In the genomic region with DNA sequence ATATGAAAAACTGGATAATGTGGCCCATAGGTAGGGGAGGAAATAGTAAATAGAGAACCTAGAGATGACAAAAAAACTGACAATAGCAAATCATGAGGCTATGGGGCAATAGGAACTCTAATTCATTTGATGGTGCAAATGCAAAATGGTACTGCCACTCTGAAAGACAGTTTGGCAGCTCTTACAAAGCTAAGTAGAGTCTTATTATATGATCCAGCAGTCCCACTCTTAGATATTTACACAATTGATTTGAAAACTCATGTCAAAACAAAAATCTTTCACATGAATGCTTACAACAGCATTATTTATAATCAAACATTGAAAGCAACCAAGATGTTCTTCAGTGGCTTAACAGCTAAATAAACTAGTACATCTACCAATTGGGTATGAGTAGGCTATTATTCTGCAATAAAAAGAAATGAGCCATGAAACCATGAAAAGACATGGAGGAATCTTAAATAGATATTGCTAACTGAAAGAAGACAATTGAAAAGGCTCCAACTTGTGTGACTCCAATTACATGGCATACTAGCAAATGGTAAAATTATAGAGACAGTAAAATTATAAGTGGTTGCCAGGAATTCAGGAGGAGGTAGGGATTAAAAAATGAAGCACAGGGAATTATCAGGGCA, we compare ENCODE assay signal across 15 cellular contexts.
"Had no signal": no experiment of that assay in that cellular context is flagged by ENCODE, and none has a peak within 500 bp of the region (broad histone marks: within the 10 kb centered on the region; RNA-seq: fewer than 3 reads in every experiment).

No MANE protein-coding gene starts in this region.

- H3K4me1 ChIP-seq: parathyroid adenoma, testis had no signal

- H3K27me3 ChIP-seq: testis had no signal

- DNase-seq: activated CD4-positive, alpha-beta memory T cell treated with anti-CD3 and anti-CD28 coated beads for 36 hours; activated effector memory CD4-positive, alpha-beta T cell treated with anti-CD3 and anti-CD28 coated beads, Interleukin-2, amount 50 U/mL, for 16 hours; activated naive CD8-positive, alpha-beta T cell treated with anti-CD3 and anti-CD28 coated beads, Interleukin-2, amount 10 ng/mL, durations not matched to agents 7 days and 5 days; activated T-cell treated with anti-CD3 and anti-CD28 coated beads, Interleukin-2, amount 50 U/mL, for 4 hours; anterior cingulate cortex; cerebellar nuclear complex; endodermal cell; erythroblast; kidney; mesendoderm; stimulated activated CD4-positive, alpha-beta T cell treated with anti-CD3 and anti-CD28 coated beads, Interleukin-4, amount 100 ng/mL, for 4 hours; stimulated activated naive CD8-positive, alpha-beta T cell treated with anti-CD3 and anti-CD28 coated beads, Interleukin-15, amount 100 ng/mL, for 72 hours; testis had no signal

- H3K4me3 ChIP-seq: skin epidermis, testis had no signal

- H3K9me3 ChIP-seq: testis had no signal

- H3K27ac ChIP-seq: parathyroid adenoma, skin epidermis, testis had no signal

- ATAC-seq: activated T-cell treated with anti-CD3 and anti-CD28 coated beads, Interleukin-2, amount 50 U/mL, for 4 hours; stimulated activated naive CD8-positive, alpha-beta T cell treated with anti-CD3 and anti-CD28 coated beads, Interleukin-15, amount 100 ng/mL, for 72 hours had no signal
